Comparison of ENCODE assay signal across 9 cellular contexts in the genomic region with DNA sequence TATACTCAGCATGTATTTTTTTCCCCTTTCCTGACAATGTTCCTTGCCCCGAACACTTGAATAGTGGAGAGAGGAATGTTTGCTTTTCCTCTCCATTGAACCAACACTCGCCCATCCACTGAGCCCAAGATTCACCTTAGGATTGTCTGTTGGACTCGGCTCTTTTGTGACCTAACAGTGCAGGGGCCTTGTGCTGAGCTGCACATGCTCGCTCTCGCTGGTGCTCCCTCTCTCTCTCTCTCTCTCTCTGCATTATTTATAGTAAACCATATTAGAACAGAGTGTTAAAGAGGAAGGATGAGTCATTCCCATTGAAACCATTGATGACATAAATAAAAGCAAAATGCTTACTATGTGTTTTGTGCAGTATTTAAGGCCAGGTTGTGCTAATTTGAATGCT. TPM values are rescaled to one million over a fixed set of nuclear protein-coding genes. Genes with fewer than 3 reads are reported as not detected.
A peak's percentile ranks its signal among the peaks of the same experiment; 100 is the strongest.
DNase-seq lines count a peak whose midpoint lies in the region; ATAC-seq and TF ChIP-seq lines count a peak whose summit lies in the region.
"Had no signal": no experiment of that assay in that cellular context is flagged by ENCODE, and none has a peak within 500 bp of the region (broad histone marks: within the 10 kb centered on the region; RNA-seq: fewer than 3 reads in every experiment).

No MANE protein-coding gene starts in this region.

- peak in 3 of 4 donors; percentile 11 to 93 (median 87) for TF ChIP-seq EP300 in upper lobe of left lung (IDR thresholded peaks at IDR 0.05)

- no peaks in the 10 kb centered on the region for H3K36me3 Mint-ChIP-seq in activated T-cell treated with anti-CD3 and anti-CD28 coated beads, Interleukin-2, amount 50 U/mL, for 4 hours (ENCODE audit: insufficient read depth)

- H3K4me3 ChIP-seq in ascending aorta: peak overlapping the region; percentile 11 to 60
- no peak overlapping the region for H3K4me3 ChIP-seq in upper lobe of left lung

- no peak overlapping the region for H3K4me3 Mint-ChIP-seq in activated T-cell treated with anti-CD3 and anti-CD28 coated beads, Interleukin-2, amount 50 U/mL, for 4 hours

- peak; percentile 42 to 47 for ATAC-seq in activated T-cell treated with anti-CD3 and anti-CD28 coated beads, Interleukin-2, amount 50 U/mL, for 4 hours
- ATAC-seq in left lobe of liver (peak; percentile 35), upper lobe of left lung (ENCODE audit: low FRiP score in 2 of 2) (peak; percentile 51 to 73), HG03108 (IDR thresholded peaks at IDR 0.05; ENCODE audit: unreplicated experiment) (no peak), HG02973 (IDR thresholded peaks at IDR 0.05; ENCODE audit: unreplicated experiment) (no peak), HG02678 (IDR thresholded peaks at IDR 0.05; ENCODE audit: unreplicated experiment) (no peak)

- H3K36me3 ChIP-seq in ascending aorta (peaks cover 41 to 63% of the 10 kb centered on the region in 2 donors), upper lobe of left lung (peaks cover 8 to 69% (median 35%) of the 10 kb centered on the region in 4 donors)

- peaks cover 68% of the 10 kb centered on the region for H3K4me1 Mint-ChIP-seq in activated T-cell treated with anti-CD3 and anti-CD28 coated beads, Interleukin-2, amount 50 U/mL, for 4 hours (ENCODE audit: low read depth)

- H3K4me1 ChIP-seq in ascending aorta (peaks cover 71 to 94% of the 10 kb centered on the region in 2 donors), upper lobe of left lung (peaks cover 98 to 100% (median 100%) of the 10 kb centered on the region in 4 donors)

- H3K27me3 ChIP-seq in ascending aorta (no peaks in the 10 kb centered on the region), upper lobe of left lung (no peaks in the 10 kb centered on the region)

- no peak for DNase-seq in activated T-cell treated with anti-CD3 and anti-CD28 coated beads, Interleukin-2, amount 50 U/mL, for 4 hours
- DNase-seq in activated T-cell treated with anti-CD3 and anti-CD28 coated beads for 4 hours (no peak), ascending aorta (ENCODE audit: low spot score in 2 of 2) (no peak), left lobe of liver (ENCODE audit: low spot score) (peak; percentile 47), upper lobe of left lung (peak in 1 of 2 donors; percentile 69)
- DNase-seq: activated CD4-positive, alpha-beta T cell treated with anti-CD3 and anti-CD28 coated beads, Interleukin-2, amount 50 U/mL, for 48 hours had no signal

- 25 to 32% methylated on average over 5 of the region's 5 CpGs for WGBS in upper lobe of left lung, 2 donors

- intact Hi-C loops in ascending aorta (cut with DNase I): loop anchor here (2.0 to 5.0 kb wide), 2 partner anchors 31 to 67 kb away; no protein-coding TSS in a partner anchor

- H3K27me3 Mint-ChIP-seq in activated T-cell treated with anti-CD3 and anti-CD28 coated beads, Interleukin-2, amount 50 U/mL, for 4 hours (ENCODE audit: low read depth): peaks cover 6% of the 10 kb centered on the region

- no peak for TF ChIP-seq CTCF in ascending aorta (IDR thresholded peaks at IDR 0.05)
- no peak for TF ChIP-seq CTCF in upper lobe of left lung (IDR thresholded peaks at IDR 0.05)

- TF ChIP-seq POLR2A in upper lobe of left lung (IDR thresholded peaks at IDR 0.05): peak in 1 of 4 donors; percentile 59

- H3K27ac ChIP-seq in ascending aorta (peak overlapping the region; percentile 89 to 93), upper lobe of left lung (peak overlapping the region; percentile 79 to 87 (median 83))

- no peaks in the 10 kb centered on the region for H3K9me3 ChIP-seq in ascending aorta
- no peaks in the 10 kb centered on the region for H3K9me3 ChIP-seq in upper lobe of left lung

- no peaks in the 10 kb centered on the region for H3K9me3 Mint-ChIP-seq in activated T-cell treated with anti-CD3 and anti-CD28 coated beads, Interleukin-2, amount 50 U/mL, for 4 hours

RNA-seq across cellular contexts. Expression of gene ZBTB16, which starts 20.7 kb away (rescaled TPM):
- total RNA-seq in activated T-cell treated with anti-CD3 and anti-CD28 coated beads, Interleukin-2, amount 50 U/mL, for 4 hours: 1 to 10 TPM; 3.4 to 4.4 (median 4.1) TPM
- total RNA-seq in ascending aorta (344 TPM), left lobe of liver (160 TPM), upper lobe of left lung (100 to 1,000 TPM; 110 to 584 (median 179) TPM)

Comparison
In these comparisons a context has a peak if more than half of its experiments do, and no peak if none do; other contexts are left out.
1. ATAC-seq: peak in activated T-cell treated with anti-CD3 and anti-CD28 coated beads, Interleukin-2, amount 50 U/mL, for 4 hours (2 of 2), left lobe of liver (single experiment) and upper lobe of left lung (2 of 2); none in HG03108 (single experiment), HG02973 (single experiment) and HG02678 (single experiment).
2. H3K4me3 ChIP-seq: peak in ascending aorta (2 of 2); none in upper lobe of left lung (0 of 4).
3. RNA of gene ZBTB16, which starts 20.7 kb away (total RNA-seq): 344 TPM in ascending aorta (single experiment), 110 to 584 TPM in upper lobe of left lung and 160 TPM in left lobe of liver (single experiment); 3.4 to 4.4 TPM in activated T-cell treated with anti-CD3 and anti-CD28 coated beads, Interleukin-2, amount 50 U/mL, for 4 hours; every median in the first group is over 10 times any median in the second.